8 cellular contexts compared by ENCODE assay signal in genomic region chr10:5977471-5978370, GRCh38. TPM values are rescaled to one million over a fixed set of nuclear protein-coding genes. Genes with fewer than 3 reads are reported as not detected.
DNase-seq lines count a peak whose midpoint lies in the region; ATAC-seq and TF ChIP-seq lines count a peak whose summit lies in the region.

A gene with protein sequence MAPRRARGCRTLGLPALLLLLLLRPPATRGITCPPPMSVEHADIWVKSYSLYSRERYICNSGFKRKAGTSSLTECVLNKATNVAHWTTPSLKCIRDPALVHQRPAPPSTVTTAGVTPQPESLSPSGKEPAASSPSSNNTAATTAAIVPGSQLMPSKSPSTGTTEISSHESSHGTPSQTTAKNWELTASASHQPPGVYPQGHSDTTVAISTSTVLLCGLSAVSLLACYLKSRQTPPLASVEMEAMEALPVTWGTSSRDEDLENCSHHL (minus strand): TSS chr10:5977543. CDS start chr10:5977492, 51 bp downstream.

- H3K4me1 ChIP-seq in adrenal gland (replicated peaks in 1 of 2) (peaks cover 5 to 6% of the 10 kb centered on the region in 2 donors), right cardiac atrium (ENCODE audit: control insufficient read depth, insufficient read depth, low read length) (no peaks in the 10 kb centered on the region)

- H3K27ac ChIP-seq in adrenal gland (peak within 1 kb of the TSS; percentile 41 to 96 (median 87)), right cardiac atrium (ENCODE audit: low read length) (peak within 1 kb of the TSS; percentile 56)

- TF ChIP-seq POLR2A in adrenal gland (IDR thresholded peaks at IDR 0.05): peak in 1 of 2 donors; percentile 45

- peak; percentile 82 to 86 for ATAC-seq in right cardiac atrium
- peak; percentile 61 for ATAC-seq in sciatic nerve

- H3K36me3 ChIP-seq in adrenal gland (replicated peaks in 1 of 2): no peaks in the 10 kb centered on the region

- H3K9me3 ChIP-seq in adrenal gland (replicated peaks in 1 of 3): no peaks in the 10 kb centered on the region
- H3K9me3 ChIP-seq in right cardiac atrium (ENCODE audit: control insufficient read depth, low read length): no peaks in the 10 kb centered on the region

- H3K27me3 ChIP-seq in adrenal gland (no peaks in the 10 kb centered on the region), right cardiac atrium (ENCODE audit: control insufficient read depth, insufficient read depth) (no peaks in the 10 kb centered on the region)

- H3K36me3 Mint-ChIP-seq in T-helper 1 cell treated with Interleukin-12 subunit alpha and Interleukin-12 subunit beta and Interleukin-4 antibody, amounts not matched to agents 30 μg/mL and 1 μg/mL, for 36 hours (ENCODE audit: low read depth): peaks cover 5% of the 10 kb centered on the region

- peaks cover 15% of the 10 kb centered on the region for H3K27me3 Mint-ChIP-seq in T-helper 1 cell treated with Interleukin-12 subunit alpha and Interleukin-12 subunit beta and Interleukin-4 antibody, amounts not matched to agents 30 μg/mL and 1 μg/mL, for 36 hours (ENCODE audit: low read depth)

- peaks cover 30% of the 10 kb centered on the region for H3K4me1 Mint-ChIP-seq in T-helper 1 cell treated with Interleukin-12 subunit alpha and Interleukin-12 subunit beta and Interleukin-4 antibody, amounts not matched to agents 30 μg/mL and 1 μg/mL, for 36 hours (ENCODE audit: low read depth)

- H3K4me3 Mint-ChIP-seq in T-helper 1 cell treated with Interleukin-12 subunit alpha and Interleukin-12 subunit beta and Interleukin-4 antibody, amounts not matched to agents 30 μg/mL and 1 μg/mL, for 36 hours: peak within 1 kb of the TSS; percentile 93

- peak within 1 kb of the TSS; percentile 97 for H3K27ac Mint-ChIP-seq in T-helper 1 cell treated with Interleukin-12 subunit alpha and Interleukin-12 subunit beta and Interleukin-4 antibody, amounts not matched to agents 30 μg/mL and 1 μg/mL, for 36 hours

- DNase-seq in DMS53 (lab: John Stamatoyannopoulos, UW) (peak; percentile 90), GM20000 (ENCODE audit: low spot score) (peak; percentile 97), HT1080 (ENCODE audit: low read depth) (peak; percentile 72), adrenal gland (peak; percentile 70 to 87 (median 80)), right cardiac atrium (peak; percentile 81 to 92 (median 89)), sciatic nerve (ENCODE audit: low spot score) (peak; percentile 78), inferior parietal cortex (ENCODE audit: extremely low spot score) (no peak)

- no peaks in the 10 kb centered on the region for H3K9me3 Mint-ChIP-seq in T-helper 1 cell treated with Interleukin-12 subunit alpha and Interleukin-12 subunit beta and Interleukin-4 antibody, amounts not matched to agents 30 μg/mL and 1 μg/mL, for 36 hours

- 0 to 9% (median 1%) methylated on average over 2 to 83 of the region's 83 CpGs for WGBS in adrenal gland, 4 donors
- under 1% methylated on average over 83 of the region's 83 CpGs for WGBS in right cardiac atrium

- intact Hi-C loops in adrenal gland (cut with DNase I) (no loop called here), right cardiac atrium (cut with DNase I) (no loop called here), sciatic nerve (cut with DNase I) (no loop called here)

- H3K4me3 ChIP-seq in adrenal gland (peak within 1 kb of the TSS; percentile 41 to 93 (median 83)), right cardiac atrium (ENCODE audit: low read length) (peak within 1 kb of the TSS; percentile 62)

- TF ChIP-seq CTCF in GM20000 (IDR thresholded peaks at IDR 0.05; ENCODE audit: extremely low read depth, missing control alignments): peak; percentile 14
- peak in 1 of 6 experiments; percentile 30 for TF ChIP-seq CTCF in adrenal gland (IDR thresholded peaks at IDR 0.05)

RNA-seq across cellular contexts. Expression of the gene that starts here (rescaled TPM):
- total RNA-seq in HT1080 (2014; rRNA removed; shearing (Covaris generic)): 14.3 and 22.9 TPM in 2 replicates
- polyA plus RNA-seq in HT1080 (2015; cell fraction: cytosol; rRNA removed): 12.8 and 13.7 TPM in 2 replicates
- polyA plus RNA-seq in HT1080 (2015; cell fraction: nucleus; rRNA removed): 7.6 and 8.1 TPM in 2 replicates
- 10 to 100 TPM in 5 of 8 donors, 1 to 10 TPM in 3; 7.3 to 55.8 (median 11.7) TPM for total RNA-seq in adrenal gland
- 10 to 100 TPM in 1 of 3 donors, 1 to 10 TPM in 2; 6.8 to 11.0 (median 9.5) TPM for polyA plus RNA-seq in adrenal gland
- 10 to 100 TPM; 11.8 to 19.7 (median 15.8) TPM for total RNA-seq in right cardiac atrium
- polyA plus RNA-seq in right cardiac atrium: 13.9 TPM
- total RNA-seq in sciatic nerve: 9.6 TPM
